ENCODE assay signal across 1 cellular context in genomic region chr1:93448292-93448982, GRCh38.
TF ChIP-seq lines count a peak whose summit lies in the region.

No MANE protein-coding gene starts in this region.

TF ChIP-seq in HEK293, 187 proteins besides CTCF, POLR2A, EP300 and RAD21 (continued from another document and continues in another):
- TF ChIP-seq, protein P1, sequence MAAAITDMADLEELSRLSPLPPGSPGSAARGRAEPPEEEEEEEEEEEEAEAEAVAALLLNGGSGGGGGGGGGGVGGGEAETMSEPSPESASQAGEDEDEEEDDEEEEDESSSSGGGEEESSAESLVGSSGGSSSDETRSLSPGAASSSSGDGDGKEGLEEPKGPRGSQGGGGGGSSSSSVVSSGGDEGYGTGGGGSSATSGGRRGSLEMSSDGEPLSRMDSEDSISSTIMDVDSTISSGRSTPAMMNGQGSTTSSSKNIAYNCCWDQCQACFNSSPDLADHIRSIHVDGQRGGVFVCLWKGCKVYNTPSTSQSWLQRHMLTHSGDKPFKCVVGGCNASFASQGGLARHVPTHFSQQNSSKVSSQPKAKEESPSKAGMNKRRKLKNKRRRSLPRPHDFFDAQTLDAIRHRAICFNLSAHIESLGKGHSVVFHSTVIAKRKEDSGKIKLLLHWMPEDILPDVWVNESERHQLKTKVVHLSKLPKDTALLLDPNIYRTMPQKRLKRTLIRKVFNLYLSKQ (tag by site-specific recombination; IDR thresholded peaks at IDR 0.05; ENCODE audit: borderline replicate concordance), result no peak
- TF ChIP-seq EGR2 (tag by site-specific recombination; IDR thresholded peaks at IDR 0.05; ENCODE audit: low read depth), result peak; percentile 46; the same call in 1 of the 2 replicates
- no peak for TF ChIP-seq ZNF48 (tag by site-specific recombination; IDR thresholded peaks at IDR 0.05)
- TF ChIP-seq ZNF394 (tag by site-specific recombination; IDR thresholded peaks at IDR 0.05; ENCODE audit: borderline replicate concordance), result no peak
- 0 out of 2 replicates have a peak, but pooled peaks have one; percentile 20 for TF ChIP-seq MZF1 (tag by site-specific recombination; IDR thresholded peaks at IDR 0.05; ENCODE audit: borderline replicate concordance)
- TF ChIP-seq ZNF366 (tag by site-specific recombination; conservative IDR thresholded peaks at IDR 0.05), result no peak
- TF ChIP-seq SCRT2 (tag by site-specific recombination; IDR thresholded peaks at IDR 0.05), result no peak
- no peak for TF ChIP-seq ZNF596 (tag by site-specific recombination; IDR thresholded peaks at IDR 0.05)
- no peak for TF ChIP-seq ZNF518A (tag by site-specific recombination; conservative IDR thresholded peaks at IDR 0.05; ENCODE audit: low read depth)
- TF ChIP-seq ZNF280D (tag by site-specific recombination; IDR thresholded peaks at IDR 0.05), result no peak
- TF ChIP-seq ZNF214 (tag by site-specific recombination; IDR thresholded peaks at IDR 0.05; ENCODE audit: borderline replicate concordance), result no peak
- no peak for TF ChIP-seq ZIC2 (tag by site-specific recombination; IDR thresholded peaks at IDR 0.05)
- TF ChIP-seq ZNF785 (tag by site-specific recombination; IDR thresholded peaks at IDR 0.05), result no peak
- no peak for TF ChIP-seq ZNF37A (tag by site-specific recombination; IDR thresholded peaks at IDR 0.05)
- no peak; the same call in 1 of the 2 replicates for TF ChIP-seq ZNF335 (tag by site-specific recombination; conservative IDR thresholded peaks at IDR 0.05)
- no peak for TF ChIP-seq ZNF248 (tag by site-specific recombination; IDR thresholded peaks at IDR 0.05)
- no peak for TF ChIP-seq KLF16 (tag by site-specific recombination; IDR thresholded peaks at IDR 0.05)
- no peak for TF ChIP-seq ZNF610 (tag by site-specific recombination; IDR thresholded peaks at IDR 0.05; ENCODE audit: borderline replicate concordance)
- TF ChIP-seq ZNF560 (tag by site-specific recombination; IDR thresholded peaks at IDR 0.05; ENCODE audit: borderline replicate concordance), result no peak
- TF ChIP-seq SETDB1 (IDR thresholded peaks at IDR 0.05; ENCODE audit: insufficient read length, low read length), result no peak
- peak; percentile 71 for TF ChIP-seq ZNF341 (tag by site-specific recombination; IDR thresholded peaks at IDR 0.05; ENCODE audit: low read depth)
- no peak for TF ChIP-seq ZFP3 (tag by site-specific recombination; IDR thresholded peaks at IDR 0.05; ENCODE audit: low read depth)
- no peak for TF ChIP-seq ZNF626 (tag by site-specific recombination; IDR thresholded peaks at IDR 0.05)
- no peak for TF ChIP-seq WT1 (tag by site-specific recombination; IDR thresholded peaks at IDR 0.05)
- TF ChIP-seq PRDM6 (tag by site-specific recombination; IDR thresholded peaks at IDR 0.05), result no peak
- TF ChIP-seq HOXA7 (CRISPR knock-in tag; IDR thresholded peaks at IDR 0.05; ENCODE audit: borderline replicate concordance), result no peak
- TF ChIP-seq, protein P2, sequence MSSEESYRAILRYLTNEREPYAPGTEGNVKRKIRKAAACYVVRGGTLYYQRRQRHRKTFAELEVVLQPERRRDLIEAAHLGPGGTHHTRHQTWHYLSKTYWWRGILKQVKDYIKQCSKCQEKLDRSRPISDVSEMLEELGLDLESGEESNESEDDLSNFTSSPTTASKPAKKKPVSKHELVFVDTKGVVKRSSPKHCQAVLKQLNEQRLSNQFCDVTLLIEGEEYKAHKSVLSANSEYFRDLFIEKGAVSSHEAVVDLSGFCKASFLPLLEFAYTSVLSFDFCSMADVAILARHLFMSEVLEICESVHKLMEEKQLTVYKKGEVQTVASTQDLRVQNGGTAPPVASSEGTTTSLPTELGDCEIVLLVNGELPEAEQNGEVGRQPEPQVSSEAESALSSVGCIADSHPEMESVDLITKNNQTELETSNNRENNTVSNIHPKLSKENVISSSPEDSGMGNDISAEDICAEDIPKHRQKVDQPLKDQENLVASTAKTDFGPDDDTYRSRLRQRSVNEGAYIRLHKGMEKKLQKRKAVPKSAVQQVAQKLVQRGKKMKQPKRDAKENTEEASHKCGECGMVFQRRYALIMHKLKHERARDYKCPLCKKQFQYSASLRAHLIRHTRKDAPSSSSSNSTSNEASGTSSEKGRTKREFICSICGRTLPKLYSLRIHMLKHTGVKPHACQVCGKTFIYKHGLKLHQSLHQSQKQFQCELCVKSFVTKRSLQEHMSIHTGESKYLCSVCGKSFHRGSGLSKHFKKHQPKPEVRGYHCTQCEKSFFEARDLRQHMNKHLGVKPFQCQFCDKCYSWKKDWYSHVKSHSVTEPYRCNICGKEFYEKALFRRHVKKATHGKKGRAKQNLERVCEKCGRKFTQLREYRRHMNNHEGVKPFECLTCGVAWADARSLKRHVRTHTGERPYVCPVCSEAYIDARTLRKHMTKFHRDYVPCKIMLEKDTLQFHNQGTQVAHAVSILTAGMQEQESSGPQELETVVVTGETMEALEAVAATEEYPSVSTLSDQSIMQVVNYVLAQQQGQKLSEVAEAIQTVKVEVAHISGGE (tag by site-specific recombination; conservative IDR thresholded peaks at IDR 0.05; ENCODE audit: low read depth), result peak; percentile 30; the same call in 1 of the 2 replicates
- no peak for TF ChIP-seq ZNF184 (tag by site-specific recombination; IDR thresholded peaks at IDR 0.05)
- TF ChIP-seq ZNF140 (tag by site-specific recombination; IDR thresholded peaks at IDR 0.05), result no peak
- TF ChIP-seq ZNF629 (tag by site-specific recombination; IDR thresholded peaks at IDR 0.05), result no peak
- TF ChIP-seq PRDM4 (tag by site-specific recombination; IDR thresholded peaks at IDR 0.05), result no peak
- no peak for TF ChIP-seq TRIM28 (IDR thresholded peaks at IDR 0.05; ENCODE audit: borderline replicate concordance, low read length)
- no peak for TF ChIP-seq ZNF202 (tag by site-specific recombination; IDR thresholded peaks at IDR 0.05; ENCODE audit: borderline replicate concordance)
- TF ChIP-seq ZNF169 (tag by site-specific recombination; IDR thresholded peaks at IDR 0.05), result no peak
- TF ChIP-seq, protein P3, sequence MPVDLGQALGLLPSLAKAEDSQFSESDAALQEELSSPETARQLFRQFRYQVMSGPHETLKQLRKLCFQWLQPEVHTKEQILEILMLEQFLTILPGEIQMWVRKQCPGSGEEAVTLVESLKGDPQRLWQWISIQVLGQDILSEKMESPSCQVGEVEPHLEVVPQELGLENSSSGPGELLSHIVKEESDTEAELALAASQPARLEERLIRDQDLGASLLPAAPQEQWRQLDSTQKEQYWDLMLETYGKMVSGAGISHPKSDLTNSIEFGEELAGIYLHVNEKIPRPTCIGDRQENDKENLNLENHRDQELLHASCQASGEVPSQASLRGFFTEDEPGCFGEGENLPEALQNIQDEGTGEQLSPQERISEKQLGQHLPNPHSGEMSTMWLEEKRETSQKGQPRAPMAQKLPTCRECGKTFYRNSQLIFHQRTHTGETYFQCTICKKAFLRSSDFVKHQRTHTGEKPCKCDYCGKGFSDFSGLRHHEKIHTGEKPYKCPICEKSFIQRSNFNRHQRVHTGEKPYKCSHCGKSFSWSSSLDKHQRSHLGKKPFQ (tag by site-specific recombination; IDR thresholded peaks at IDR 0.05), result no peak
